In the genomic region with DNA sequence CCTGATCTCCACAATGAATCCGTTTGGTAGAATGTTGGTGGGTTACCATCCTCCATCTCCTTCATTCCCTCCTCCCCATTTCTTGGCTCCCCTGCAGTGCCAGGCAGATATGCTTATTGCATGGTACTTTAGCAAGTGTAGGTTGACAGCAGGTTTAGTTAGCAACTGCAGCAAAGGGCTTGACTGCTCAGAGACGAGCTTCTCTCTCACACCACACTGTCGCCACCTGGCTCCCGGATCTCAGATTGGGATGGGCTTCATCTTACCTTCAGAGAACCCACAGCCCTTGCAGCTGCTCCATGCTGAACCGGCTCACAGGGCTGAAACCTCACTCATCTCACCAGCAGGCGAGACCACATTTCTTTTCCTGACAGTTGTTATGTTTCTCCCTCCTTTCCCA, we compare ENCODE assay signal across 9 cellular contexts.
DNase-seq lines count a peak whose midpoint lies in the region; ATAC-seq and TF ChIP-seq lines count a peak whose summit lies in the region.
"Had no signal": no experiment of that assay in that cellular context is flagged by ENCODE, and none has a peak within 500 bp of the region (broad histone marks: within the 10 kb centered on the region; RNA-seq: fewer than 3 reads in every experiment).

No MANE protein-coding gene starts in this region.

- H3K9me2 ChIP-seq in OCI-LY7 (ENCODE audit: insufficient read depth, low read length): no peaks in the 10 kb centered on the region

- H3K36me3 ChIP-seq in OCI-LY7 (ENCODE audit: insufficient read depth, low read length) (no peaks in the 10 kb centered on the region), tibial nerve (no peaks in the 10 kb centered on the region)

- DNase-seq in Right ventricle myocardium inferior (ENCODE audit: missing footprints) (no peak), cardiac septum (ENCODE audit: low spot score) (no peak), OCI-LY7 (ENCODE audit: low spot score) (peak; percentile 59), left ventricle myocardium superior (peak; percentile 43), SK-N-DZ (ENCODE audit: low spot score) (no peak), HCEC 1CT (no peak), tibial nerve (ENCODE audit: low spot score in 2 of 2) (no peak)
- DNase-seq: CD8-positive, alpha-beta T cell had no signal

- no peaks in the 10 kb centered on the region for H3K79me2 ChIP-seq in OCI-LY7 (ENCODE audit: insufficient read depth, low read depth, low read length)

- peaks cover 0 to 9% of the 10 kb centered on the region in 2 donors for H3K27me3 ChIP-seq in tibial nerve

- peak; percentile 55 for TF ChIP-seq CTCF in OCI-LY7 (conservative IDR thresholded peaks at IDR 0.05; ENCODE audit: low read length)
- no peak for TF ChIP-seq CTCF in tibial nerve (IDR thresholded peaks at IDR 0.05)

- H3K4me3 ChIP-seq in OCI-LY7 (ENCODE audit: low read depth, low read length, poor library complexity, severe bottlenecking) (no peak overlapping the region), tibial nerve (no peak overlapping the region)

- no peaks in the 10 kb centered on the region for H4K20me1 ChIP-seq in OCI-LY7 (ENCODE audit: insufficient read depth, low read length)

- H3K4me2 ChIP-seq in OCI-LY7 (ENCODE audit: low read length): no peak overlapping the region

- H3K9me3 ChIP-seq in OCI-LY7 (ENCODE audit: low read length): no peaks in the 10 kb centered on the region
- H3K9me3 ChIP-seq in tibial nerve: no peaks in the 10 kb centered on the region

- H3K27ac ChIP-seq in OCI-LY7 (ENCODE audit: low read depth, low read length, poor library complexity, severe bottlenecking): no peak overlapping the region
- H3K27ac ChIP-seq in tibial nerve: no peak overlapping the region

- CTCF ChIA-PET in OCI-LY7 (lab: Charles Lee; ENCODE audit: unreplicated experiment): no interaction called here

- POLR2A ChIA-PET in OCI-LY7 (lab: Charles Lee): no interaction called here

- intact Hi-C loops in Right ventricle myocardium inferior (cut with DNase I) (no loop called here), cardiac septum (cut with DNase I) (no loop called here), OCI-LY7 (cut with micrococcal nuclease; ENCODE audit: unreplicated experiment) (no loop called here), left ventricle myocardium superior (cut with micrococcal nuclease) (no loop called here)

- no peak overlapping the region for H2AFZ ChIP-seq in OCI-LY7 (ENCODE audit: low read length)

- TF ChIP-seq POLR2A in tibial nerve (IDR thresholded peaks at IDR 0.05): no peak

- no peak for TF ChIP-seq EP300 in tibial nerve (IDR thresholded peaks at IDR 0.05)

- H3K4me1 ChIP-seq in OCI-LY7 (ENCODE audit: insufficient read depth, low read length, poor library complexity, severe bottlenecking): no peaks in the 10 kb centered on the region
- H3K4me1 ChIP-seq in tibial nerve: no peaks in the 10 kb centered on the region

- peak; percentile 35 for ATAC-seq in Right ventricle myocardium inferior
- peak; percentile 52 for ATAC-seq in left ventricle myocardium superior
- ATAC-seq in GM21381 (IDR thresholded peaks at IDR 0.05; ENCODE audit: unreplicated experiment): no peak
- ATAC-seq: CD8-positive, alpha-beta T cell had no signal

- WGBS in tibial nerve, 2 donors: 51 to 52% methylated on average over 6 of the region's 6 CpGs

- no TSS peak for BruUV-seq in OCI-LY7 (replicated peaks; lab: Mats Ljungman, UMichigan)

Comparison
In these comparisons a context has a peak if more than half of its experiments do, and no peak if none do; other contexts are left out.
1. DNase-seq: peak in OCI-LY7 (single experiment) and left ventricle myocardium superior (single experiment); none in Right ventricle myocardium inferior (single experiment), cardiac septum (single experiment), SK-N-DZ (single experiment), HCEC 1CT (single experiment) and tibial nerve (0 of 2).